In the genomic region with DNA sequence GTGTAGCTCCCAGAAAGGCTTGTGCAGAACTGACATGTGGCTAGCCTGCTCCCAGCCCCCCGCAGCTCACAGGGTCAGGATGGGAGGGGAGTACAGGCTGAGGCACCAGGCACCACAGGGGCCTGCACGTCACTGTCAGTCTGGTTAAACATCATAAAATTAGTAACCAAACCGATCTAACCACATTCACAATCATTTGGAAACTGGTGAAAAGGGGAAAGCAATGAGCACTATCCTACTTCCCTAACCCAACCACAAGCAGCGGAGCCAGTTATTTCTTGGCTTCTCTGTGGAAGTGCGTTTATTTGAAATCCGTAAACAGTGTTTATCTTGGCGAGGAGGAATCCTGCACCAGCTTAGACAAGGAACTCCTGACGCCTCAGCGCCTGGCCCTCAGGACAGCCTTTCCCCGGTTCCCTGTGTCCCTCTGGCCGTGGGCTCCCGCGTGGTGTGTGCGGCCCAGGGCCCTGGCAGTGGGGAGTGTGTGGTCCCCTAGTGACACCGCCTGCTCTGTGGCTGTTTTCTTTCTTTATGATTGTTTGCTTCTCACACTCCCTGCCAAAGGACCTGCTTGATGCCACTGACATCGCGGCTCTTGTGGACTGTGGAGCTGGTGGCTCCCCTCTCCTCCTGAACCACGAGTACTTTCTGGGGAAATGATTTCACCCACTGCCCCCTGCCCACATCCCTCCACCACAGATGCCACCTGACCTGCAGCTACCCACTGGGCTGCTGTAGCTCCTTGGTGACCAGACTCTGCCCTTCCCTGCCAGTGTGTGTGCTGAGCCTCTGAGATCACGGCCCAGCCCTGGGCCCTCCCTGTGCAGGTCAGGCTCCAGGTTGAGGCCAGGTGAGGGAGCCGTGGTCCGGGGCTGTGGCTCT, we compare ENCODE assay signal across 8 cellular contexts. TPM values are rescaled to one million over a fixed set of nuclear protein-coding genes. Genes with fewer than 3 reads are reported as not detected.
DNase-seq lines count a peak whose midpoint lies in the region; ATAC-seq lines count a peak whose summit lies in the region.

No MANE protein-coding gene starts in this region.

- peaks cover 4% of the 10 kb centered on the region for H3K27me3 Mint-ChIP-seq in activated naive CD8-positive, alpha-beta T cell treated with anti-CD3 and anti-CD28 coated beads, Interleukin-2, amount 10 ng/mL, durations not matched to agents 7 days and 5 days

- peak overlapping the region; percentile 45 for H3K4me3 Mint-ChIP-seq in activated naive CD8-positive, alpha-beta T cell treated with anti-CD3 and anti-CD28 coated beads, Interleukin-2, amount 10 ng/mL, durations not matched to agents 7 days and 5 days

- DNase-seq in GF-D8 (lab: John Stamatoyannopoulos, UW), result peak; percentile 76
- DNase-seq in HT1080 (ENCODE audit: low read depth), result peak; percentile 95
- peak; percentile 50 for DNase-seq in activated naive CD8-positive, alpha-beta T cell treated with anti-CD3 and anti-CD28 coated beads, Interleukin-2, amount 10 ng/mL, durations not matched to agents 7 days and 5 days
- DNase-seq in kidney tubule cell (ENCODE audit: low spot score), result peak; percentile 78
- peak; percentile 30 for DNase-seq in superior temporal gyrus (ENCODE audit: extremely low spot score)
- DNase-seq in activated CD4-positive, CD25-positive, alpha-beta regulatory T cell treated with anti-CD3 and anti-CD28 coated beads, Interleukin-2, amount 50 U/mL, for 72 hours, result no peak
- no peak for DNase-seq in 8988T

- H3K9me3 Mint-ChIP-seq in activated naive CD8-positive, alpha-beta T cell treated with anti-CD3 and anti-CD28 coated beads, Interleukin-2, amount 10 ng/mL, durations not matched to agents 7 days and 5 days, result no peaks in the 10 kb centered on the region

- POLR2A ChIA-PET in activated naive CD8-positive, alpha-beta T cell treated with anti-CD3 and anti-CD28 coated beads, Interleukin-2, amount 10 ng/mL, durations not matched to agents 7 days and 5 days (lab: Charles Lee), result interaction anchor here (0.8 kb wide), 1 partner anchor 39 kb away, joined by 3 read pairs; no protein-coding TSS in a partner anchor

- peak overlapping the region; percentile 34 for H3K27ac Mint-ChIP-seq in activated naive CD8-positive, alpha-beta T cell treated with anti-CD3 and anti-CD28 coated beads, Interleukin-2, amount 10 ng/mL, durations not matched to agents 7 days and 5 days

- peak; percentile 26 for ATAC-seq in GM21360 (IDR thresholded peaks at IDR 0.05; ENCODE audit: unreplicated experiment)
- ATAC-seq in activated naive CD8-positive, alpha-beta T cell treated with anti-CD3 and anti-CD28 coated beads, Interleukin-2, amount 10 ng/mL, durations not matched to agents 7 days and 5 days (ENCODE audit: low read depth), result peak; percentile 23

- H3K4me1 Mint-ChIP-seq in activated naive CD8-positive, alpha-beta T cell treated with anti-CD3 and anti-CD28 coated beads, Interleukin-2, amount 10 ng/mL, durations not matched to agents 7 days and 5 days, result peaks cover 23% of the 10 kb centered on the region

- H3K36me3 Mint-ChIP-seq in activated naive CD8-positive, alpha-beta T cell treated with anti-CD3 and anti-CD28 coated beads, Interleukin-2, amount 10 ng/mL, durations not matched to agents 7 days and 5 days, result peaks cover under 1% of the 10 kb centered on the region

RNA-seq across cellular contexts. Expression of a gene that starts 38.0 kb away (rescaled TPM):
- 31.1 and 34.4 TPM in 2 replicates for total RNA-seq in HT1080 (2014; rRNA removed; shearing (Covaris generic))
- polyA plus RNA-seq in HT1080 (2015; cell fraction: cytosol; rRNA removed), result 20.7 and 24.1 TPM in 2 replicates
- 17.2 and 19.6 TPM in 2 replicates for polyA plus RNA-seq in HT1080 (2015; cell fraction: nucleus; rRNA removed)
- total RNA-seq in activated naive CD8-positive, alpha-beta T cell treated with anti-CD3 and anti-CD28 coated beads, Interleukin-2, amount 10 ng/mL, durations not matched to agents 7 days and 5 days, result 10 to 100 TPM; 14.1 to 15.7 TPM

Comparison
In these comparisons a context has a peak if more than half of its experiments do, and no peak if none do; other contexts are left out.
1. DNase-seq: peak in GF-D8 (single experiment), HT1080 (single experiment), activated naive CD8-positive, alpha-beta T cell treated with anti-CD3 and anti-CD28 coated beads, Interleukin-2, amount 10 ng/mL, durations not matched to agents 7 days and 5 days (single experiment), kidney tubule cell (single experiment) and superior temporal gyrus (single experiment); none in activated CD4-positive, CD25-positive, alpha-beta regulatory T cell treated with anti-CD3 and anti-CD28 coated beads, Interleukin-2, amount 50 U/mL, for 72 hours (single experiment) and 8988T (single experiment).